In genomic region chr1:184110253-184111204, GRCh38 we compare ENCODE assay signal across 2 cellular contexts.
TF ChIP-seq lines count a peak whose summit lies in the region.

No MANE protein-coding gene starts in this region.

TF ChIP-seq in SK-N-SH, 30 proteins besides CTCF, POLR2A, EP300 and RAD21 (continued from another document):
- TF ChIP-seq USF2 (IDR thresholded peaks at IDR 0.05; ENCODE audit: borderline replicate concordance, low read depth, low read length) (no peak), MEF2A (IDR thresholded peaks at IDR 0.05; ENCODE audit: borderline replicate concordance, low read depth) (no peak), ELF1 (IDR thresholded peaks at IDR 0.05) (no peak), REST (IDR thresholded peaks at IDR 0.05; ENCODE audit: low read depth, low read length) (no peak), NFIC (IDR thresholded peaks at IDR 0.05; ENCODE audit: borderline replicate concordance) (no peak), TCF12 (IDR thresholded peaks at IDR 0.05) (no peak)

TF ChIP-seq in IMR-90, 13 proteins besides CTCF, POLR2A, EP300 and RAD21:
- TF ChIP-seq ELK1 (IDR thresholded peaks at IDR 0.05; ENCODE audit: borderline replicate concordance, low read depth, low read length), result no peak
- no peak for TF ChIP-seq CEBPB (IDR thresholded peaks at IDR 0.05; ENCODE audit: low read depth, low read length)
- no peak for TF ChIP-seq NFE2L2 (IDR thresholded peaks at IDR 0.05; ENCODE audit: low read depth, low read length)
- no peak for TF ChIP-seq USF2 (IDR thresholded peaks at IDR 0.05; ENCODE audit: low read depth, low read length)
- TF ChIP-seq RCOR1 (IDR thresholded peaks at IDR 0.05; ENCODE audit: insufficient replicate concordance, low read length), result no peak
- TF ChIP-seq BHLHE40 (IDR thresholded peaks at IDR 0.05; ENCODE audit: low read depth, low read length), result no peak
- TF ChIP-seq RFX5 (IDR thresholded peaks at IDR 0.05; ENCODE audit: low read depth, low read length), result no peak
- TF ChIP-seq MXI1 (IDR thresholded peaks at IDR 0.05; ENCODE audit: borderline replicate concordance, low read depth, low read length), result no peak
- no peak for TF ChIP-seq CHD1 (IDR thresholded peaks at IDR 0.05; ENCODE audit: low read depth, low read length)
- TF ChIP-seq MAZ (IDR thresholded peaks at IDR 0.05; ENCODE audit: borderline replicate concordance, low read depth, low read length), result no peak
- TF ChIP-seq FOS (IDR thresholded peaks at IDR 0.05; ENCODE audit: low read depth, low read length), result no peak
TF ChIP-seq in IMR-90: peak in this region for 0.
